Comparison of ENCODE assay signal across 11 cellular contexts in genomic region chr16:28572659-28573510, GRCh38. TPM values are rescaled to one million over a fixed set of nuclear protein-coding genes. Genes with fewer than 3 reads are reported as not detected.
DNase-seq lines count a peak whose midpoint lies in the region; TF ChIP-seq lines count a peak whose summit lies in the region.
"Had no signal": no experiment of that assay in that cellular context is flagged by ENCODE, and none has a peak within 500 bp of the region (broad histone marks: within the 10 kb centered on the region; RNA-seq: fewer than 3 reads in every experiment).

No MANE protein-coding gene starts in this region.

- H3K27me3 ChIP-seq in esophagus muscularis mucosa (no peaks in the 10 kb centered on the region), subcutaneous abdominal adipose tissue (ENCODE audit: control insufficient read depth in 5 of 5, insufficient read depth in 4 of 5, low read length in 5 of 5) (no peaks in the 10 kb centered on the region)

- H3K27ac ChIP-seq in esophagus muscularis mucosa (replicated peaks in 1 of 4) = peak overlapping the region; percentile 13 to 56 (median 40)
- no peak overlapping the region for H3K27ac ChIP-seq in subcutaneous abdominal adipose tissue (ENCODE audit: low read depth, low read length)
- H3K27ac ChIP-seq: WERI-Rb-1 had no signal

- TF ChIP-seq CTCF in esophagus muscularis mucosa (IDR thresholded peaks at IDR 0.05) = no peak
- TF ChIP-seq CTCF in mesothelial cell of epicardium (IDR thresholded peaks at IDR 0.05; ENCODE audit: unreplicated experiment) = no peak

- TF ChIP-seq POLR2A in esophagus muscularis mucosa (IDR thresholded peaks at IDR 0.05; ENCODE audit: low read depth) = no peak

- peaks cover 10% of the 10 kb centered on the region for H3K36me3 Mint-ChIP-seq in mesothelial cell of epicardium

- peak; percentile 11 for DNase-seq in MV-4-11 (lab: John Stamatoyannopoulos, UW)
- no peak for DNase-seq in esophagus muscularis mucosa (ENCODE audit: extremely low spot score)
- DNase-seq in mesothelial cell of epicardium (ENCODE audit: low spot score in 2 of 2, unreplicated experiment in 2 of 2) = peak; percentile 37 to 70
- DNase-seq in NCI-H146 (lab: John Stamatoyannopoulos, UW) = no peak
- DNase-seq in NCI-H510A (lab: John Stamatoyannopoulos, UW) = no peak
- no peak for DNase-seq in NCI-H1417 treated with DMSO at 0.1 percent for 48 hours (lab: John Stamatoyannopoulos, UW)
- DNase-seq: activated gamma-delta T cell treated with Interleukin-2 at 50 U/mL for 16 hours, WERI-Rb-1 had no signal

- WGBS in esophagus muscularis mucosa = 27% methylated on average over 16 of the region's 16 CpGs

- H3K9me3 ChIP-seq in esophagus muscularis mucosa = no peaks in the 10 kb centered on the region
- no peaks in the 10 kb centered on the region for H3K9me3 ChIP-seq in subcutaneous abdominal adipose tissue (ENCODE audit: control insufficient read depth in 5 of 5, low read length in 5 of 5)

- no peak for TF ChIP-seq EP300 in esophagus muscularis mucosa (IDR thresholded peaks at IDR 0.05)

- H3K27ac Mint-ChIP-seq in mesothelial cell of epicardium = peak overlapping the region; percentile 87
- H3K27ac Mint-ChIP-seq: stimulated activated memory B cell treated with anti-CD40 and anti-IgM and Interleukin-4, amounts not matched to agents 10 μg/mL and 1 μg/mL and 100 μg/mL, for 72 hours had no signal

- peak overlapping the region; percentile 24 for H3K4me3 Mint-ChIP-seq in mesothelial cell of epicardium
- H3K4me3 Mint-ChIP-seq: stimulated activated memory B cell treated with anti-CD40 and anti-IgM and Interleukin-4, amounts not matched to agents 10 μg/mL and 1 μg/mL and 100 μg/mL, for 72 hours had no signal

- H3K36me3 ChIP-seq in esophagus muscularis mucosa (peaks cover 0 to 4% (median 0%) of the 10 kb centered on the region in 4 donors), subcutaneous abdominal adipose tissue (ENCODE audit: control insufficient read depth in 5 of 5, insufficient read depth in 5 of 5, low read length in 5 of 5) (no peaks in the 10 kb centered on the region)

- no peaks in the 10 kb centered on the region for H3K9me3 Mint-ChIP-seq in mesothelial cell of epicardium
- H3K9me3 Mint-ChIP-seq: stimulated activated memory B cell treated with anti-CD40 and anti-IgM and Interleukin-4, amounts not matched to agents 10 μg/mL and 1 μg/mL and 100 μg/mL, for 72 hours had no signal

- intact Hi-C loops in esophagus muscularis mucosa (cut with DNase I) = no loop called here

- peaks cover 24% of the 10 kb centered on the region for H3K4me1 Mint-ChIP-seq in mesothelial cell of epicardium

- H3K9ac ChIP-seq in subcutaneous abdominal adipose tissue (ENCODE audit: low read length in 5 of 5) = peak overlapping the region in 4 of 5 donors; percentile 4 to 72 (median 42)

- no peaks in the 10 kb centered on the region for H3K27me3 Mint-ChIP-seq in mesothelial cell of epicardium (ENCODE audit: low read depth)
- H3K27me3 Mint-ChIP-seq: stimulated activated memory B cell treated with anti-CD40 and anti-IgM and Interleukin-4, amounts not matched to agents 10 μg/mL and 1 μg/mL and 100 μg/mL, for 72 hours had no signal

- peaks cover 12 to 28% (median 24%) of the 10 kb centered on the region in 4 donors for H3K4me1 ChIP-seq in esophagus muscularis mucosa
- H3K4me1 ChIP-seq in subcutaneous abdominal adipose tissue (ENCODE audit: control insufficient read depth in 5 of 5, insufficient read depth in 5 of 5, low read length in 5 of 5) = peaks cover 2 to 25% (median 19%) of the 10 kb centered on the region in 5 donors

- H3K4me3 ChIP-seq in esophagus muscularis mucosa (no peak overlapping the region), subcutaneous abdominal adipose tissue (ENCODE audit: low read depth in 1 of 5, low read length in 5 of 5) (no peak overlapping the region)

RNA-seq across cellular contexts. Expression of gene SGF29, which starts 19.2 kb away (rescaled TPM):
- total RNA-seq in esophagus muscularis mucosa (10 to 100 TPM; 33.2 to 43.4 (median 39.9) TPM), mesothelial cell of epicardium (21.6 to 27.2 TPM (median 24.7 TPM) in 3 replicates)

RNA-seq across cellular contexts. Expression of gene SULT1A2, which starts 24.0 kb away (rescaled TPM):
- total RNA-seq in esophagus muscularis mucosa (1 to 10 TPM in 2 of 4 donors, under 1 TPM in 1, not detected in 1; 0.97 to 1.8 (median 1.3) TPM), mesothelial cell of epicardium (0.75 to 0.98 TPM (median 0.90 TPM) in 3 replicates)

RNA-seq across cellular contexts. Expression of gene NUPR1, which starts 34.1 kb away (rescaled TPM):
- total RNA-seq in esophagus muscularis mucosa (10 to 100 TPM; 30.3 to 66.1 (median 51.3) TPM), mesothelial cell of epicardium (12.3 to 13.9 TPM (median 13.3 TPM) in 3 replicates)
- total RNA-seq: OCI-LY7 had no signal

RNA-seq across cellular contexts. Expression of gene SULT1A1, which starts 37.0 kb away (rescaled TPM):
- total RNA-seq in esophagus muscularis mucosa = 10 to 100 TPM; 10.4 to 22.0 (median 16.7) TPM
- total RNA-seq in mesothelial cell of epicardium = 8.3 to 9.9 TPM (median 9.7 TPM) in 3 replicates

Comparison
In these comparisons a context has a peak if more than half of its experiments do, and no peak if none do; other contexts are left out.
1. DNase-seq: peak in MV-4-11 (single experiment) and mesothelial cell of epicardium (2 of 2); none in esophagus muscularis mucosa (single experiment), NCI-H146 (single experiment), NCI-H510A (single experiment) and NCI-H1417 treated with DMSO at 0.1 percent for 48 hours (single experiment).